10 cellular contexts compared by ENCODE assay signal in the genomic region with DNA sequence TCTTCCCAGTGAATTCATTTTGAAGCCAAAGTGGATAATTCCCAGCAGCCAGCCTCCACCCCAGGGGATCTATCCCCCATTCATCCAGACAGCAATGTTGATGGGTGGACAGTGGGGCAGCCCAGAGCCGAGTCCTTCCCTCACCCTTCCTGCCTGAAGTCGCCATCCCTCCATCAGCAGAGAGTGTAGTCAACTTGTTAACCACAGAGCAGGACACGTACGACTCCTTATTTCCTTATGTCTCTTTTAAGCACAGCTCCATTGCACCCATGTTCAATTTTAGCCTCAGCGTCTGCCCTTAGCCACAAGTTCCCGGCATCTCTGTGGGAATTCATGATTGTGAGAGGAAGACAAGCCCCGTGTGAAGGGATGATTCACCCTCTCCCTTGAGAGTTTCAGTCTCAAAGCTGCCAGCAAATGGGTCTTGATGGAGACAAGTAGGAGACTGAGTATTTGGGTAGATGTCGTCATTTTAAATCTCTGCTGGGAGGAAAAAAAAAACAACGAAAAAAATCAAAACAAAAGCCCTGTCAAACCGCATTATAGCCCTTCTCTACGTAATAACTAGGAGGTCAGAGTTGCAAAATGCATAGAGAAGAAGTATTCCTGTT. TPM values are rescaled to one million over a fixed set of nuclear protein-coding genes. Genes with fewer than 3 reads are reported as not detected.
DNase-seq lines count a peak whose midpoint lies in the region; ATAC-seq and TF ChIP-seq lines count a peak whose summit lies in the region.
"Had no signal": no experiment of that assay in that cellular context is flagged by ENCODE, and none has a peak within 500 bp of the region (broad histone marks: within the 10 kb centered on the region; RNA-seq: fewer than 3 reads in every experiment).

No MANE protein-coding gene starts in this region.

- H3K27ac ChIP-seq in aorta (ENCODE audit: low read depth in 1 of 2, low read length in 2 of 2) = peak overlapping the region; percentile 29 to 73
- peak overlapping the region in 20 of 59 donors; percentile 0 to 78 (median 51) for H3K27ac ChIP-seq in dorsolateral prefrontal cortex

- no peak for TF ChIP-seq CTCF in dorsolateral prefrontal cortex (IDR thresholded peaks at IDR 0.05 in 54 of 56, conservative IDR thresholded peaks at IDR 0.05 in 2 of 56; ENCODE audit: low read depth in 1 of 56, partially characterized antibody in 56 of 56)

- H3K4me1 ChIP-seq in aorta (ENCODE audit: control insufficient read depth in 1 of 2, insufficient read depth in 2 of 2, low read length in 2 of 2) = no peaks in the 10 kb centered on the region

- intact Hi-C loops in aorta (cut with DNase I) (loop anchor here (2.0 to 5.0 kb wide), 3 partner anchors 15 to 129 kb away; no protein-coding TSS in a partner anchor), dorsolateral prefrontal cortex (cut with DNase I) (no loop called here)

- 7 to 11% methylated on average over 11 of the region's 11 CpGs for WGBS in aorta, 2 donors

- peaks cover 27% of the 10 kb centered on the region for H3K4me1 Mint-ChIP-seq in activated T-helper 17 cell treated with anti-CD3 and anti-CD28 coated beads, Interleukin-2, amount 50 U/mL, for 72 hours

- ATAC-seq in activated T-helper 17 cell treated with anti-CD3 and anti-CD28 coated beads, Interleukin-2, amount 50 U/mL, for 72 hours (replicated peaks) = peak; percentile 86
- ATAC-seq in aorta (ENCODE audit: low FRiP score) (peak; percentile 79), HG03342 (IDR thresholded peaks at IDR 0.05; ENCODE audit: unreplicated experiment) (no peak)

- peaks cover 4% of the 10 kb centered on the region for H3K27me3 Mint-ChIP-seq in activated T-helper 17 cell treated with anti-CD3 and anti-CD28 coated beads, Interleukin-2, amount 50 U/mL, for 72 hours
- H3K27me3 Mint-ChIP-seq: central memory CD8-positive, alpha-beta T cell had no signal

- no peaks in the 10 kb centered on the region for H3K36me3 ChIP-seq in aorta (ENCODE audit: control insufficient read depth in 1 of 2, insufficient read depth in 2 of 2, low read length in 1 of 2)

- H3K9me3 Mint-ChIP-seq in activated T-helper 17 cell treated with anti-CD3 and anti-CD28 coated beads, Interleukin-2, amount 50 U/mL, for 72 hours = peaks cover 3% of the 10 kb centered on the region
- H3K9me3 Mint-ChIP-seq: central memory CD8-positive, alpha-beta T cell had no signal

- H3K27ac Mint-ChIP-seq in activated T-helper 17 cell treated with anti-CD3 and anti-CD28 coated beads, Interleukin-2, amount 50 U/mL, for 72 hours = peak overlapping the region; percentile 63

- H3K27me3 ChIP-seq in aorta (ENCODE audit: control insufficient read depth in 1 of 2, insufficient read depth in 2 of 2, low read length in 1 of 2) (no peaks in the 10 kb centered on the region), dorsolateral prefrontal cortex (no peaks in the 10 kb centered on the region)

- no peaks in the 10 kb centered on the region for H3K9me3 ChIP-seq in aorta (ENCODE audit: control insufficient read depth, low read length)

- H3K36me3 Mint-ChIP-seq in activated T-helper 17 cell treated with anti-CD3 and anti-CD28 coated beads, Interleukin-2, amount 50 U/mL, for 72 hours (ENCODE audit: low read depth) = no peaks in the 10 kb centered on the region

- peak overlapping the region; percentile 53 for H3K4me3 Mint-ChIP-seq in activated T-helper 17 cell treated with anti-CD3 and anti-CD28 coated beads, Interleukin-2, amount 50 U/mL, for 72 hours
- H3K4me3 Mint-ChIP-seq: central memory CD8-positive, alpha-beta T cell had no signal

- no peak overlapping the region for H3K4me3 ChIP-seq in aorta (ENCODE audit: low read length in 2 of 2)
- no peak overlapping the region for H3K4me3 ChIP-seq in dorsolateral prefrontal cortex

- DNase-seq in stimulated activated CD4-positive, alpha-beta T cell treated with anti-CD3 and anti-CD28 coated beads, Interleukin-1b, Interleukin-23, amount 100 ng/mL, for 48 hours = peak; percentile 41
- DNase-seq in stimulated activated CD4-positive, alpha-beta T cell treated with anti-CD3 and anti-CD28 coated beads, Interleukin-4, amount 100 ng/mL, for 1 hour = no peak
- DNase-seq in kidney glomerular epithelial cell (lab: John Stamatoyannopoulos, UW) (peak; percentile 46), aorta (peak in 1 of 2 donors; percentile 71), hippocampal formation (lab: John Stamatoyannopoulos, UW) (no peak), dorsolateral prefrontal cortex (no peak)
- DNase-seq: GF-D8 had no signal

RNA-seq across cellular contexts. Expression of a gene that starts 58.3 kb away (rescaled TPM):
- under 1 TPM in 1 of 2 donors, not detected in 1; 0.21 TPM for total RNA-seq in activated T-helper 17 cell treated with anti-CD3 and anti-CD28 coated beads, Interleukin-2, amount 50 U/mL, for 72 hours
- total RNA-seq in aorta (100 to 1,000 TPM; 146 to 188 TPM), dorsolateral prefrontal cortex (1 to 10 TPM in 54 of 120 experiments, under 1 TPM in 64, not detected in 2; 0.19 to 6.8 (median 0.87) TPM)
- 100 to 1,000 TPM in 1 of 2 donors, 10 to 100 TPM in 1; 60.2 to 164 TPM for polyA plus RNA-seq in aorta

Comparison
In these comparisons a context has a peak if more than half of its experiments do, and no peak if none do; other contexts are left out.
1. DNase-seq: peak in stimulated activated CD4-positive, alpha-beta T cell treated with anti-CD3 and anti-CD28 coated beads, Interleukin-1b, Interleukin-23, amount 100 ng/mL, for 48 hours (single experiment) and kidney glomerular epithelial cell (single experiment); none in stimulated activated CD4-positive, alpha-beta T cell treated with anti-CD3 and anti-CD28 coated beads, Interleukin-4, amount 100 ng/mL, for 1 hour (single experiment), hippocampal formation (0 of 2) and dorsolateral prefrontal cortex (0 of 10).
2. RNA of a gene that starts 58.3 kb away (total RNA-seq): 146 to 188 TPM in aorta; 0.19 to 6.8 TPM in dorsolateral prefrontal cortex and 0.21 TPM in activated T-helper 17 cell treated with anti-CD3 and anti-CD28 coated beads, Interleukin-2, amount 50 U/mL, for 72 hours; every median in the first group is over 10 times any median in the second.
3. intact Hi-C loops: an anchor here in aorta (2.0 to 5.0 kb wide); none called in dorsolateral prefrontal cortex.